ENCODE assay signal across 17 cellular contexts in the genomic region with DNA sequence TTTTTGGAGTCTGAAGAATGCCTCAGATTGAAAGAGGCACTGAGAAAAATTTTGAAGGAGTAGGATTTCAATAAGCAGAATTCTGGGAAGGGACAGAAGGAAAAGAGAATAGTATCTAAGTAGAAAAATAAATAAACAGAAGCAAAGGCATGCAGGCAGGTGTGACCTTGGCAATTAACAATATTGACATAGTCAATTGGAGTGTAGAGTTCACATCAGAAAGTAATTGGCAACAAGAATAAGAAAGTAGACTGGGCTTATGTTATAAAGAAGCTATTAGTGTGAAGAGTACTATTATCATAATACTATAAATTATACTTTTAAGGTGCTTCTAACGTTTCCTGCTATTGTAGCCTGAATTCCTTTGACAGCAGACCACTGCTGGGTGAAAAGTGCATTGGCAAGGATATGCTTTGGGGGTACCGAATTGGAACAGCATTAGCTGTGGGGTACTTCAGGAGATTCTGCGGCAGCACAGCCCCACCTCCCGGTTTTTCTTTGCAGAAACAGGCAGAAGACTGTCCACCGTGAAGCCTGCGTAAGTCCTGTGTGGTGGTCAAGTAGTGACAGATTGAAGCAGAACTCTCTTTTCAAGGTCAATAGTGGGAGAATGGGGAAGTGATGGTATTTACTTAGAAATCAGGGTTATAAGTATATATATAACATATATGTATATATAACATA.
DNase-seq lines count a peak whose midpoint lies in the region; TF ChIP-seq lines count a peak whose summit lies in the region.
"Had no signal": no experiment of that assay in that cellular context is flagged by ENCODE, and none has a peak within 500 bp of the region (broad histone marks: within the 10 kb centered on the region; RNA-seq: fewer than 3 reads in every experiment).

No MANE protein-coding gene starts in this region.

- H3K9me3 Mint-ChIP-seq in nephron progenitor cell: no peaks in the 10 kb centered on the region
- H3K9me3 Mint-ChIP-seq in type B pancreatic cell: no peaks in the 10 kb centered on the region

- H3K27me3 Mint-ChIP-seq in nephron progenitor cell (ENCODE audit: low read depth, poor library complexity) (no peaks in the 10 kb centered on the region), type B pancreatic cell (no peaks in the 10 kb centered on the region)
- H3K27me3 Mint-ChIP-seq: CD4-positive, CD25-positive, alpha-beta regulatory T cell had no signal

- peak; percentile 11 for DNase-seq in Caki2 (ENCODE audit: low read depth)
- peak; percentile 0 for DNase-seq in MV-4-11 (lab: John Stamatoyannopoulos, UW)
- DNase-seq in epithelial cell of proximal tubule (ENCODE audit: low read depth): no peak
- DNase-seq in nephron progenitor cell: no peak
- DNase-seq in effector memory CD4-positive, alpha-beta T cell: no peak
- DNase-seq in type B pancreatic cell (ENCODE audit: extremely low spot score, unreplicated experiment): no peak
- DNase-seq: ACHN; Calu3; CD4-positive, CD25-positive, alpha-beta regulatory T cell; DND-41; GDM1; GOT3; MG63; NCI-H2029 treated with DMSO at 0.1 percent for 48 hours; NCI-H524 treated with DMSO at 0.1 percent for 48 hours; SHP77 treated with DMSO at 0.1 percent for 48 hours had no signal

- H3K4me1 ChIP-seq in effector memory CD4-positive, alpha-beta T cell (ENCODE audit: control insufficient read depth, insufficient read depth, low read length, poor library complexity, severe bottlenecking): no peaks in the 10 kb centered on the region

- H3K36me3 Mint-ChIP-seq in nephron progenitor cell (ENCODE audit: low read depth) (no peaks in the 10 kb centered on the region), type B pancreatic cell (no peaks in the 10 kb centered on the region)
- H3K36me3 Mint-ChIP-seq: CD4-positive, CD25-positive, alpha-beta regulatory T cell had no signal

- H3K4me3 Mint-ChIP-seq in nephron progenitor cell (no peak overlapping the region), type B pancreatic cell (no peak overlapping the region)
- H3K4me3 Mint-ChIP-seq: CD4-positive, CD25-positive, alpha-beta regulatory T cell had no signal

- H3K9me3 ChIP-seq in effector memory CD4-positive, alpha-beta T cell (ENCODE audit: control insufficient read depth, low read length): no peaks in the 10 kb centered on the region
- H3K9me3 ChIP-seq: MG63 had no signal

- no peak overlapping the region for H3K27ac Mint-ChIP-seq in nephron progenitor cell
- H3K27ac Mint-ChIP-seq in type B pancreatic cell: no peak overlapping the region
- H3K27ac Mint-ChIP-seq: CD4-positive, CD25-positive, alpha-beta regulatory T cell had no signal

- H3K36me3 ChIP-seq in effector memory CD4-positive, alpha-beta T cell (ENCODE audit: control insufficient read depth, insufficient read depth, low read length): no peaks in the 10 kb centered on the region
- H3K36me3 ChIP-seq: MG63 had no signal

- H3K27ac ChIP-seq in VCaP: peak overlapping the region; percentile 46; the same call in 1 of the 2 replicates
- no peak overlapping the region for H3K27ac ChIP-seq in effector memory CD4-positive, alpha-beta T cell (ENCODE audit: insufficient read depth, low read length, poor library complexity, severe bottlenecking)

- H3K4me3 ChIP-seq in epithelial cell of proximal tubule (ENCODE audit: low read depth, low read length): no peak overlapping the region
- no peak overlapping the region for H3K4me3 ChIP-seq in effector memory CD4-positive, alpha-beta T cell (ENCODE audit: insufficient read depth, low read depth, low read length, poor library complexity, severe bottlenecking)
- H3K4me3 ChIP-seq: MG63 had no signal

- TF ChIP-seq CTCF in VCaP (conservative IDR thresholded peaks at IDR 0.05): no peak
- peak; percentile 9 for TF ChIP-seq CTCF in epithelial cell of proximal tubule (conservative IDR thresholded peaks at IDR 0.05; ENCODE audit: low read depth, low read length)
- TF ChIP-seq CTCF in nephron progenitor cell (IDR thresholded peaks at IDR 0.05): no peak
- TF ChIP-seq CTCF in type B pancreatic cell (conservative IDR thresholded peaks at IDR 0.05): no peak

- H3K4me1 Mint-ChIP-seq in nephron progenitor cell (peaks cover 12% of the 10 kb centered on the region), type B pancreatic cell (ENCODE audit: unreplicated experiment) (no peaks in the 10 kb centered on the region)
- H3K4me1 Mint-ChIP-seq: CD4-positive, CD25-positive, alpha-beta regulatory T cell had no signal

- in situ Hi-C loops in Caki2 (cut with HindIII; ENCODE audit: low pct_unique_long_range_greater_than_20kb, low sequenced_read_pairs): no loop called here

- H3K27me3 ChIP-seq in effector memory CD4-positive, alpha-beta T cell (replicated peaks; ENCODE audit: control insufficient read depth, insufficient read depth, low read length, poor library complexity, severe bottlenecking): no peaks in the 10 kb centered on the region
- H3K27me3 ChIP-seq: MG63 had no signal

Comparison
In these comparisons a context has a peak if more than half of its experiments do, and no peak if none do; other contexts are left out.
1. DNase-seq: peak in Caki2 (single experiment) and MV-4-11 (single experiment); none in epithelial cell of proximal tubule (single experiment), nephron progenitor cell (single experiment), effector memory CD4-positive, alpha-beta T cell (0 of 3) and type B pancreatic cell (single experiment).